In the genomic region with DNA sequence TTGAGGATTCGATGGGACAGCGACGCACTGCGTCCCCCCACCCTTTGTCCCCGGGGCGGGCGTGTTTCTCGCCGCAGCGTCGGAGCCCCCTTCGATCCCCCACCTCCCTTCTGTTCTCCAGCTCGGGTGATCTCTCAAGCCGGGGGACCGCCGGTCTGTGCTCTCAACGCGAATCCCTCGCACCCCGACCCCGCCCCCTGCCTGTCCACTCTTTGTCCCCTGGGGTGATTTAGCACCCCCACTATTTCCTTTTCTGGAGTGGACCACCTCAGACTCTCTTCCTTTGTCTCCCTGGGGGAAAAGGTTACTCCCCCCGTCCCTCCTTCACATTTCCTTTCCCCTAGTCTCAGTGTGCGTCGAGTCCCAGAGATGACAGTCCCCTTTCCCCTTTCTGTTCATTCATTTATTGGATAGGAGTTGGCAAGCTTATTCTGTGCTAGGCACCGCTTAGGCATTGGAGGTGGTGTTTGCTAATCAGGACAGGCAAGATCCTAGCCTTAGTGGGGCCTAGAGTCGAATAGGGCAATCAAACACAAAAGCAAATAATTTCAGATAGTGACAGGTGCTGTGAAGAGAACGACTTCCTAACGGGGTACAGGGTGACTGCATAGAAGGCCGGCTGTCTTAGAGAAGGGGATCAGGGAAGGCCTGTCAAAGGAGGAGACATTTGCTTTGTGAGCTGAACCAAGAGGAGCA, we compare ENCODE assay signal across 8 cellular contexts. TPM values are rescaled to one million over a fixed set of nuclear protein-coding genes. Genes with fewer than 3 reads are reported as not detected.
DNase-seq lines count a peak whose midpoint lies in the region; ATAC-seq and TF ChIP-seq lines count a peak whose summit lies in the region.

No MANE protein-coding gene starts in this region.

- H3K27ac ChIP-seq in OCI-LY7 (ENCODE audit: low read depth, low read length, poor library complexity, severe bottlenecking) (peak overlapping the region; percentile 35), transverse colon (peak overlapping the region; percentile 91 to 96 (median 93))

- H3K4me3 ChIP-seq in OCI-LY7 (ENCODE audit: low read depth, low read length, poor library complexity, severe bottlenecking) (peak overlapping the region; percentile 78), transverse colon (peak overlapping the region; percentile 91 to 96 (median 94))

- BruUV-seq in OCI-LY7 (replicated peaks; lab: Mats Ljungman, UMichigan) = no TSS peak

- intact Hi-C loops in OCI-LY7 (cut with micrococcal nuclease; ENCODE audit: unreplicated experiment) (loop anchor here (2.0 kb wide), 1 partner anchor 72 kb away; no protein-coding TSS in a partner anchor), transverse colon (cut with DNase I; ENCODE audit: low total_unique reads) (no loop called here)

- H3K4me1 ChIP-seq in OCI-LY7 (ENCODE audit: insufficient read depth, low read length, poor library complexity, severe bottlenecking) (peaks cover 25% of the 10 kb centered on the region), transverse colon (peaks cover 31 to 55% (median 51%) of the 10 kb centered on the region in 4 donors)

- POLR2A ChIA-PET in OCI-LY7 (lab: Charles Lee) = interaction anchor here (0.7 to 1.8 kb wide), 7 partner anchors 9 to 306 kb away, joined by 3 to 7 read pairs (median 4); no protein-coding TSS in a partner anchor

- H3K27ac Mint-ChIP-seq in central memory CD8-positive, alpha-beta T cell (ENCODE audit: low read depth) = peak overlapping the region; percentile 93

- WGBS in transverse colon (ENCODE audit: low coverage in 1 of 2), 2 donors = 1 to 4% methylated on average over 8 to 29 of the region's 29 CpGs

- no peak for ATAC-seq in central memory CD8-positive, alpha-beta T cell (replicated peaks; ENCODE audit: extremely low read depth, poor library complexity, severe bottlenecking)

- H3K4me3 Mint-ChIP-seq in central memory CD8-positive, alpha-beta T cell = peak overlapping the region; percentile 97

- H3K79me2 ChIP-seq in OCI-LY7 (ENCODE audit: insufficient read depth, low read depth, low read length) = peaks cover 35% of the 10 kb centered on the region; the same call in 1 of the 2 replicates

- H3K36me3 ChIP-seq in OCI-LY7 (ENCODE audit: insufficient read depth, low read length) = no peaks in the 10 kb centered on the region
- no peaks in the 10 kb centered on the region for H3K36me3 ChIP-seq in transverse colon

- H3K9me3 ChIP-seq in OCI-LY7 (ENCODE audit: low read length) = no peaks in the 10 kb centered on the region
- no peaks in the 10 kb centered on the region for H3K9me3 ChIP-seq in transverse colon

- no peaks in the 10 kb centered on the region for H3K9me2 ChIP-seq in OCI-LY7 (ENCODE audit: insufficient read depth, low read length)

- no peaks in the 10 kb centered on the region for H3K27me3 ChIP-seq in transverse colon

- no peak for TF ChIP-seq CTCF in OCI-LY7 (conservative IDR thresholded peaks at IDR 0.05; ENCODE audit: low read length)
- TF ChIP-seq CTCF in transverse colon (IDR thresholded peaks at IDR 0.05) = no peak

- H3K36me3 Mint-ChIP-seq in central memory CD8-positive, alpha-beta T cell (ENCODE audit: insufficient read depth) = peaks cover 14% of the 10 kb centered on the region

- in situ Hi-C loops in transverse colon (cut with MboI; ENCODE audit: low pct_ligation_motif_present in 1 of 4, low pct_unique_long_range_greater_than_20kb in 1 of 4, low sequenced_read_pairs in 3 of 4) = loop anchor here in 1 of 4 donors (5.0 kb wide), 1 partner anchor 66 kb away; no protein-coding TSS in a partner anchor

- peak; percentile 43 for DNase-seq in NCI-H2029 treated with DMSO at 0.1 percent for 48 hours (lab: John Stamatoyannopoulos, UW)
- DNase-seq in NCI-H2029 (lab: John Stamatoyannopoulos, UW) = no peak
- no peak for DNase-seq in OCI-LY7 (ENCODE audit: low spot score)
- no peak for DNase-seq in central memory CD8-positive, alpha-beta T cell (ENCODE audit: low spot score in 2 of 2)
- DNase-seq in lung microvascular endothelial cell (ENCODE audit: low read depth in 2 of 2) = peak; percentile 33 to 38
- peak; percentile 38 for DNase-seq in transverse colon
- no peak for DNase-seq in glomerular visceral epithelial cell (ENCODE audit: extremely low spot score)
- DNase-seq in NCI-H2227 treated with DMSO at 0.1 percent for 48 hours (lab: John Stamatoyannopoulos, UW) = no peak

- H3K9me3 Mint-ChIP-seq in central memory CD8-positive, alpha-beta T cell = no peaks in the 10 kb centered on the region

- peaks cover 48% of the 10 kb centered on the region for H3K4me1 Mint-ChIP-seq in central memory CD8-positive, alpha-beta T cell

- peaks cover 47% of the 10 kb centered on the region for H4K20me1 ChIP-seq in OCI-LY7 (ENCODE audit: insufficient read depth, low read length)

- H2AFZ ChIP-seq in OCI-LY7 (ENCODE audit: low read length) = no peak overlapping the region; the same call in 1 of the 2 replicates

- no peaks in the 10 kb centered on the region for H3K27me3 Mint-ChIP-seq in central memory CD8-positive, alpha-beta T cell

- no peak for TF ChIP-seq POLR2A in transverse colon (IDR thresholded peaks at IDR 0.05)

- H3K4me2 ChIP-seq in OCI-LY7 (ENCODE audit: low read length) = peak overlapping the region; percentile 88

- TF ChIP-seq EP300 in transverse colon (IDR thresholded peaks at IDR 0.05; ENCODE audit: low read depth) = no peak

- CTCF ChIA-PET in OCI-LY7 (lab: Charles Lee; ENCODE audit: unreplicated experiment) = interaction anchor here (0.6 kb wide), 1 partner anchor 764 kb away, joined by 3 read pairs; no protein-coding TSS in a partner anchor

RNA-seq across cellular contexts. Expression of a gene that starts 0.7 kb away (rescaled TPM):
- 21.6 and 25.1 TPM in 2 replicates for total RNA-seq in OCI-LY7 (2014; rRNA removed; shearing (Covaris generic))
- total RNA-seq in OCI-LY7 (2022) (17.1 and 22.0 TPM in 2 replicates), lung microvascular endothelial cell (21.6 and 25.6 TPM in 2 replicates), transverse colon (10 to 100 TPM; 19.3 to 34.8 (median 28.8) TPM)

Comparison
In these comparisons a context has a peak if more than half of its experiments do, and no peak if none do; other contexts are left out.
1. DNase-seq: peak in NCI-H2029 treated with DMSO at 0.1 percent for 48 hours (single experiment), lung microvascular endothelial cell (2 of 2) and transverse colon (single experiment); none in NCI-H2029 (single experiment), OCI-LY7 (single experiment), central memory CD8-positive, alpha-beta T cell (0 of 2), glomerular visceral epithelial cell (single experiment) and NCI-H2227 treated with DMSO at 0.1 percent for 48 hours (single experiment).